Comparison of ENCODE assay signal across 11 cellular contexts in genomic region chr12:104083769-104084475, GRCh38. TPM values are rescaled to one million over a fixed set of nuclear protein-coding genes. Genes with fewer than 3 reads are reported as not detected.
DNase-seq lines count a peak whose midpoint lies in the region; ATAC-seq and TF ChIP-seq lines count a peak whose summit lies in the region.
"Had no signal": no experiment of that assay in that cellular context is flagged by ENCODE, and none has a peak within 500 bp of the region (broad histone marks: within the 10 kb centered on the region; RNA-seq: fewer than 3 reads in every experiment).

No MANE protein-coding gene starts in this region.

- H3K4me1 Mint-ChIP-seq in neural crest cell, result no peaks in the 10 kb centered on the region

- H3K27ac Mint-ChIP-seq in neural crest cell (ENCODE audit: unreplicated experiment), result peak overlapping the region; percentile 30

- H3K4me3 Mint-ChIP-seq in neural crest cell, result no peak overlapping the region

- DNase-seq in neural crest cell (ENCODE audit: low read depth, low spot score), result no peak
- DNase-seq in foreskin melanocyte, result no peak
- DNase-seq in midbrain (lab: John Stamatoyannopoulos, UW), result no peak
- DNase-seq in omental fat pad (ENCODE audit: low spot score), result no peak
- no peak for DNase-seq in GM19240 (ENCODE audit: insufficient read length, low spot score)
- DNase-seq: COR-L47, foreskin keratinocyte, NCI-H2171 treated with DMSO at 0.1 percent for 48 hours had no signal

- H3K27me3 Mint-ChIP-seq in neural crest cell (ENCODE audit: low read depth), result no peaks in the 10 kb centered on the region

- TF ChIP-seq CTCF in neural crest cell (conservative IDR thresholded peaks at IDR 0.05), result no peak
- TF ChIP-seq CTCF in omental fat pad (IDR thresholded peaks at IDR 0.05), result no peak

- H3K9me3 Mint-ChIP-seq in neural crest cell, result no peaks in the 10 kb centered on the region

- peaks cover 4% of the 10 kb centered on the region for H3K36me3 Mint-ChIP-seq in neural crest cell (ENCODE audit: low read depth)

- peak; percentile 66 for ATAC-seq in GM18498 (IDR thresholded peaks at IDR 0.05; ENCODE audit: unreplicated experiment)
- ATAC-seq in GM19455 (IDR thresholded peaks at IDR 0.05; ENCODE audit: unreplicated experiment), result peak; percentile 71
- ATAC-seq in HG03135 (IDR thresholded peaks at IDR 0.05; ENCODE audit: unreplicated experiment), result peak; percentile 81
- ATAC-seq in omental fat pad (ENCODE audit: low FRiP score), result no peak
- ATAC-seq: foreskin keratinocyte had no signal

RNA-seq across cellular contexts. Expression of gene HCFC2, which starts 19.6 kb away (rescaled TPM):
- total RNA-seq in neural crest cell (7.1 and 8.3 TPM in 2 replicates), omental fat pad (10 to 100 TPM; 11.2 to 32.5 (median 15.9) TPM)

RNA-seq across cellular contexts. Expression of gene GLT8D2, which starts 33.9 kb away (rescaled TPM):
- total RNA-seq in neural crest cell (1.5 and 1.9 TPM in 2 replicates), omental fat pad (10 to 100 TPM in 2 of 4 donors, 1 to 10 TPM in 2; 8.1 to 31.6 (median 13.8) TPM)

RNA-seq across cellular contexts. Expression of gene NFYB, which starts 54.1 kb away (rescaled TPM):
- 45.6 and 45.7 TPM in 2 replicates for total RNA-seq in neural crest cell
- 10 to 100 TPM; 25.9 to 47.8 (median 33.8) TPM for total RNA-seq in omental fat pad
